1 cellular context compared by ENCODE assay signal in genomic region chr13:60369242-60369641, GRCh38.
TF ChIP-seq lines count a peak whose summit lies in the region.

No MANE protein-coding gene starts in this region.

TF ChIP-seq in HCT116, 20 proteins besides CTCF, POLR2A, EP300 and RAD21 (continued from another document):
- TF ChIP-seq REST (IDR thresholded peaks at IDR 0.05; ENCODE audit: low read depth), result no peak
